ENCODE assay signal across 10 cellular contexts in genomic region chr1:177567393-177567792, GRCh38.
A peak's percentile ranks its signal among the peaks of the same experiment; 100 is the strongest.
DNase-seq lines count a peak whose midpoint lies in the region; ATAC-seq and TF ChIP-seq lines count a peak whose summit lies in the region.
"Had no signal": no experiment of that assay in that cellular context is flagged by ENCODE, and none has a peak within 500 bp of the region (broad histone marks: within the 10 kb centered on the region; RNA-seq: fewer than 3 reads in every experiment).

No MANE protein-coding gene starts in this region.

- peak; percentile 30 for TF ChIP-seq CTCF in liver (IDR thresholded peaks at IDR 0.05; ENCODE audit: low read depth, low read length, missing input control)

- H3K9ac ChIP-seq in adipocyte (ENCODE audit: low read length) = no peak overlapping the region
- no peak overlapping the region for H3K9ac ChIP-seq in liver (ENCODE audit: low read depth in 1 of 2, low read length in 2 of 2)

- 96% methylated on average over 1 of the region's 1 CpG for WGBS in liver

- H3K9me3 ChIP-seq in adipocyte (ENCODE audit: control insufficient read depth, low read length) (no peaks in the 10 kb centered on the region), liver (ENCODE audit: control insufficient read depth in 4 of 4, low read length in 3 of 4) (no peaks in the 10 kb centered on the region)

- ATAC-seq in HG03280 (IDR thresholded peaks at IDR 0.05; ENCODE audit: unreplicated experiment) = peak; percentile 55
- ATAC-seq in GM21360 (IDR thresholded peaks at IDR 0.05; ENCODE audit: unreplicated experiment) = no peak
- ATAC-seq in HG02678 (IDR thresholded peaks at IDR 0.05; ENCODE audit: unreplicated experiment) = no peak
- ATAC-seq: activated CD4-positive, CD25-positive, alpha-beta regulatory T cell treated with anti-CD3 and anti-CD28 coated beads, Interleukin-2, amount 50 U/mL, for 24 hours had no signal

- DNase-seq in DMS53 treated with DMSO at 0.1 percent for 48 hours (lab: John Stamatoyannopoulos, UW; ENCODE audit: unreplicated experiment) (peak; percentile 20), adipocyte (ENCODE audit: low read depth) (peak; percentile 15), inferior parietal cortex (ENCODE audit: extremely low spot score) (no peak), NCI-H1436 treated with DMSO at 0.1 percent for 48 hours (lab: John Stamatoyannopoulos, UW) (no peak)
- DNase-seq: NCI-H1694 treated with DMSO at 0.1 percent for 48 hours had no signal

- H3K4me3 ChIP-seq in adipocyte (ENCODE audit: low read length) = no peak overlapping the region
- no peak overlapping the region for H3K4me3 ChIP-seq in liver (ENCODE audit: low read depth in 1 of 3, low read length in 3 of 3)

- no peak overlapping the region for H3K27ac ChIP-seq in liver (ENCODE audit: low read depth in 1 of 2, low read length in 2 of 2)

- no peaks in the 10 kb centered on the region for H3K36me3 ChIP-seq in adipocyte (ENCODE audit: control insufficient read depth, insufficient read depth, low read length, severe bottlenecking)
- H3K36me3 ChIP-seq in liver (ENCODE audit: control insufficient read depth in 4 of 4, insufficient read depth in 3 of 4, low read depth in 1 of 4, low read length in 3 of 4) = no peaks in the 10 kb centered on the region

- no peaks in the 10 kb centered on the region for H3K4me1 ChIP-seq in adipocyte (ENCODE audit: control insufficient read depth, insufficient read depth, low read length)
- H3K4me1 ChIP-seq in liver (ENCODE audit: control insufficient read depth in 4 of 4, insufficient read depth in 4 of 4, low read length in 3 of 4) = peaks cover 0 to 10% (median 6%) of the 10 kb centered on the region in 4 donors

- H3K27me3 ChIP-seq in adipocyte (replicated peaks; ENCODE audit: control insufficient read depth, insufficient read depth, low read length) (no peaks in the 10 kb centered on the region), liver (ENCODE audit: control insufficient read depth in 4 of 4, insufficient read depth in 4 of 4, low read length in 3 of 4) (no peaks in the 10 kb centered on the region)

- peak; percentile 27 to 32 for TF ChIP-seq RAD21 in liver (IDR thresholded peaks at IDR 0.05)

TF ChIP-seq in liver, 16 proteins besides CTCF, POLR2A, EP300 and RAD21:
- TF ChIP-seq HNF4G (IDR thresholded peaks at IDR 0.05) (no peak), RXRA (IDR thresholded peaks at IDR 0.05) (no peak), HNF4A (conservative IDR thresholded peaks at IDR 0.05) (no peak), NR2F2 (IDR thresholded peaks at IDR 0.05) (no peak), ZBTB33 (IDR thresholded peaks at IDR 0.05) (no peak)

Comparison
In these comparisons a context has a peak if more than half of its experiments do, and no peak if none do; other contexts are left out.
1. DNase-seq: peak in DMS53 treated with DMSO at 0.1 percent for 48 hours (single experiment) and adipocyte (single experiment); none in inferior parietal cortex (single experiment) and NCI-H1436 treated with DMSO at 0.1 percent for 48 hours (single experiment).